Comparison of ENCODE assay signal across 29 cellular contexts in genomic region chr15:63165166-63165859, GRCh38. TPM values are rescaled to one million over a fixed set of nuclear protein-coding genes. Genes with fewer than 3 reads are reported as not detected.
DNase-seq lines count a peak whose midpoint lies in the region; ATAC-seq, FAIRE-seq and TF ChIP-seq lines count a peak whose summit lies in the region.
"Had no signal": no experiment of that assay in that cellular context is flagged by ENCODE, and none has a peak within 500 bp of the region (broad histone marks: within the 10 kb centered on the region; RNA-seq: fewer than 3 reads in every experiment).

No MANE protein-coding gene starts in this region.

- TF ChIP-seq CTCF in AG10803 (conservative IDR thresholded peaks at IDR 0.05; ENCODE audit: low read length) (no peak), K562 (IDR thresholded peaks at IDR 0.05 in 2 of 3, conservative IDR thresholded peaks at IDR 0.05 in 1 of 3; ENCODE audit: insufficient read depth in 2 of 3, low read depth in 1 of 3, low read length in 3 of 3) (no peak)

- POLR2A ChIA-PET in K562 (lab: Yijun Ruan, JAX): interaction anchor here (1.3 to 1.5 kb wide), 3 partner anchors 8 to 14 kb away, joined by 3 to 8 read pairs (median 7); partner anchors contain the start of gene RPS27L

- H3K4me1 Mint-ChIP-seq in stimulated activated naive CD8-positive, alpha-beta T cell treated with anti-CD3 and anti-CD28 coated beads, Interleukin-15, amount 100 ng/mL, for 72 hours: no peaks in the 10 kb centered on the region

- no peak overlapping the region for H3K4me3 Mint-ChIP-seq in stimulated activated naive CD8-positive, alpha-beta T cell treated with anti-CD3 and anti-CD28 coated beads, Interleukin-15, amount 100 ng/mL, for 72 hours
- H3K4me3 Mint-ChIP-seq: B cell; CD8-positive, alpha-beta T cell had no signal

- no peak overlapping the region for H3K4me2 ChIP-seq in K562 (ENCODE audit: insufficient read depth, low read length)
- H3K4me2 ChIP-seq: SK-N-SH had no signal

- no peak overlapping the region for H3K27ac ChIP-seq in K562 (ENCODE audit: extremely low read depth, low read depth, low read length)
- H3K27ac ChIP-seq: C4-2B had no signal

- no peak for TF ChIP-seq EP300 in K562 (IDR thresholded peaks at IDR 0.05; ENCODE audit: low read length)

- H3K27me3 ChIP-seq in K562 (ENCODE audit: control insufficient read depth in 2 of 2, insufficient read depth in 2 of 2, low read length in 2 of 2): no peaks in the 10 kb centered on the region

- H3K36me3 ChIP-seq in K562 (ENCODE audit: control insufficient read depth, insufficient read depth, low read length): no peaks in the 10 kb centered on the region

- H3K9me3 Mint-ChIP-seq in stimulated activated naive CD8-positive, alpha-beta T cell treated with anti-CD3 and anti-CD28 coated beads, Interleukin-15, amount 100 ng/mL, for 72 hours: no peaks in the 10 kb centered on the region
- H3K9me3 Mint-ChIP-seq: CD8-positive, alpha-beta T cell; IgD-negative memory B cell had no signal

- no peak for TF ChIP-seq RAD21 in K562 (CRISPR knock-in tag; conservative IDR thresholded peaks at IDR 0.05 in 1 of 2, IDR thresholded peaks at IDR 0.05 in 1 of 2)

- H3K27ac Mint-ChIP-seq in stimulated activated naive CD8-positive, alpha-beta T cell treated with anti-CD3 and anti-CD28 coated beads, Interleukin-15, amount 100 ng/mL, for 72 hours: peak overlapping the region in 1 of 2 donors; percentile 14
- H3K27ac Mint-ChIP-seq: B cell; CD8-positive, alpha-beta T cell; IgD-negative memory B cell had no signal

- H3K9me3 ChIP-seq in K562 (replicated peaks; ENCODE audit: control insufficient read depth, insufficient read depth, low read depth, low read length): no peaks in the 10 kb centered on the region
- H3K9me3 ChIP-seq: SK-N-SH had no signal

- H3K79me2 ChIP-seq in K562 (ENCODE audit: control insufficient read depth, insufficient read depth, low read length): no peaks in the 10 kb centered on the region

- in situ Hi-C loops in K562 (cut with MboI): no loop called here

- peak; percentile 15 for FAIRE-seq in K562 (lab: Jason Lieb, UNC)
- FAIRE-seq: A204.1, GM12892, GM19239, HTR-8/SVneo, RCC 7860 had no signal

- CTCF ChIA-PET in K562 (lab: Yijun Ruan, JAX; ENCODE audit: low intra/inter-chr PET ratio): interaction anchor here (1.0 kb wide), 1 partner anchor 238 kb away, joined by 3 read pairs; no protein-coding TSS in a partner anchor

- no peak for TF ChIP-seq POLR2A in K562 (conservative IDR thresholded peaks at IDR 0.05)

- H3K27me3 Mint-ChIP-seq in stimulated activated naive CD8-positive, alpha-beta T cell treated with anti-CD3 and anti-CD28 coated beads, Interleukin-15, amount 100 ng/mL, for 72 hours: no peaks in the 10 kb centered on the region
- H3K27me3 Mint-ChIP-seq: B cell, IgD-negative memory B cell had no signal

- DNase-seq in AG10803 (ENCODE audit: low read depth): peak; percentile 42
- peak; percentile 51 for DNase-seq in HCEC 1CT
- no peak for DNase-seq in K562 (ENCODE audit: extremely low read depth in 1 of 4, low spot score in 3 of 4)
- peak; percentile 54 for DNase-seq in iris pigment epithelial cell (ENCODE audit: low read depth)
- DNase-seq in stimulated activated naive CD8-positive, alpha-beta T cell treated with anti-CD3 and anti-CD28 coated beads, Interleukin-15, amount 100 ng/mL, for 72 hours: no peak
- DNase-seq: CD8-positive, alpha-beta T cell; DMS 273 treated with DMSO at 0.1 percent for 48 hours; DMS79; GF-D8; H7; Karpas-422; NCI-H1092; NCI-H1417 treated with DMSO at 0.1 percent for 48 hours; NCI-H187 treated with DMSO at 0.1 percent for 48 hours; NCI-H2107; NCI-H774; SIG-M5; SK-N-SH; SW 1271 had no signal

- H3K9ac ChIP-seq in K562 (ENCODE audit: insufficient read depth in 1 of 2, low read depth in 2 of 2, low read length in 2 of 2): no peak overlapping the region
- H3K9ac ChIP-seq: SK-N-SH had no signal

- H3K4me3 ChIP-seq in AG10803 (ENCODE audit: low read length): no peak overlapping the region
- no peak overlapping the region for H3K4me3 ChIP-seq in K562

- no peaks in the 10 kb centered on the region for H4K20me1 ChIP-seq in K562 (replicated peaks; ENCODE audit: control insufficient read depth, insufficient read depth, low read length)

- WGBS in K562 (ENCODE audit: insufficient coverage, low coverage, missing lambda C conversion rate): 63% methylated on average over 6 of the region's 6 CpGs

- H3K4me1 ChIP-seq in K562 (replicated peaks in 1 of 2; ENCODE audit: control insufficient read depth in 2 of 2, insufficient read depth in 2 of 2, low read length in 2 of 2): no peaks in the 10 kb centered on the region

- H2AFZ ChIP-seq in K562 (ENCODE audit: low read depth, low read length): no peak overlapping the region

- no peaks in the 10 kb centered on the region for H3K9me1 ChIP-seq in K562 (ENCODE audit: control insufficient read depth, insufficient read depth, low read length)

- no peak for ATAC-seq in K562
- no peak for ATAC-seq in GM18498 (IDR thresholded peaks at IDR 0.05; ENCODE audit: unreplicated experiment)
- ATAC-seq in HG03342 (IDR thresholded peaks at IDR 0.05; ENCODE audit: unreplicated experiment): no peak
- no peak for ATAC-seq in stimulated activated naive CD8-positive, alpha-beta T cell treated with anti-CD3 and anti-CD28 coated beads, Interleukin-15, amount 100 ng/mL, for 72 hours
- ATAC-seq: CD8-positive, alpha-beta T cell had no signal

- BruUV-seq in K562 (replicated peaks; lab: Mats Ljungman, UMichigan): no TSS peak

- intact Hi-C loops in K562 (cut with micrococcal nuclease): loop anchor here (10.0 kb wide), 1 partner anchor 239 kb away; no protein-coding TSS in a partner anchor

TF ChIP-seq in K562, 482 proteins besides CTCF, POLR2A, EP300 and RAD21 (continues in another document):
- no peak for TF ChIP-seq ETS2 (tag; IDR thresholded peaks at IDR 0.05; ENCODE audit: borderline replicate concordance, poor library complexity, severe bottlenecking)

RNA-seq across cellular contexts. Expression of gene RPS27L, which starts 8.0 kb away (rescaled TPM):
- 10.6 and 25.3 TPM in 2 replicates for total RNA-seq in K562 (2011; cell fraction: chromatin; rRNA removed; ENCODE audit: low replicate concordance)
- 10.3 and 10.4 TPM in 2 replicates for total RNA-seq in K562 (2011; cell fraction: nucleolus; rRNA removed)
- 17.9 and 22.3 TPM in 2 replicates for total RNA-seq in K562 (2011; cell fraction: nucleoplasm; rRNA removed)
- total RNA-seq in K562 (2014; rRNA removed) (75.1 and 85.7 TPM in 2 replicates), K562 (2014; rRNA removed; fragmentation: Illumina TruSeq; extraction: Trizol) (128 and 148 TPM in 2 replicates), K562 (2015; rRNA removed; fragmentation: Illumina TruSeq; extraction: Trizol) (92.6 and 105 TPM in 2 replicates), K562 (2021) (94.4 and 115 TPM in 2 replicates)
- polyA plus RNA-seq in K562 (2011; rRNA removed) (117 and 155 TPM in 2 replicates), K562 (2014; fragmentation: Illumina TruSeq; extraction: Trizol) (72.2 and 79.3 TPM in 2 replicates), K562 (2014; fragmentation: Nextera tagmentation; extraction: Ambion mirVana) (100 to 1,000 TPM; 328 to 382 TPM), K562 (2014; rRNA removed) (115 and 116 TPM in 2 replicates)
- 29.8 and 61.5 TPM in 2 replicates for polyA plus RNA-seq in K562 (2011; cell fraction: cytosol; rRNA removed)
- polyA plus RNA-seq in K562 (2011; cell fraction: nucleus; rRNA removed): 20.0 and 40.3 TPM in 2 replicates
- polyA plus RNA-seq in K562 (2012): 157 and 166 TPM in 2 replicates
- polyA minus RNA-seq in K562 (2011; rRNA and poly(A)+ RNA removed): 27.4 and 34.5 TPM in 2 replicates
- polyA minus RNA-seq in K562 (2011; cell fraction: cytosol; rRNA and poly(A)+ RNA removed): 15.9 and 18.7 TPM in 2 replicates
- polyA minus RNA-seq in K562 (2011; cell fraction: nucleus; rRNA and poly(A)+ RNA removed): 8.5 and 15.7 TPM in 2 replicates

RNA-seq across cellular contexts. Expression of gene RAB8B, which starts 24.1 kb away (rescaled TPM):
- total RNA-seq in K562 (2011; cell fraction: chromatin; rRNA removed; ENCODE audit: low replicate concordance): 10.7 and 17.8 TPM in 2 replicates
- total RNA-seq in K562 (2011; cell fraction: nucleolus; rRNA removed): 5.3 and 7.3 TPM in 2 replicates
- total RNA-seq in K562 (2011; cell fraction: nucleoplasm; rRNA removed): 10.6 and 18.9 TPM in 2 replicates
- total RNA-seq in K562 (2014; rRNA removed) (23.6 and 24.6 TPM in 2 replicates), K562 (2014; rRNA removed; fragmentation: Illumina TruSeq; extraction: Trizol) (28.9 and 33.9 TPM in 2 replicates), K562 (2015; rRNA removed; fragmentation: Illumina TruSeq; extraction: Trizol) (30.8 and 32.1 TPM in 2 replicates), K562 (2021) (24.2 and 27.3 TPM in 2 replicates)
- polyA plus RNA-seq in K562 (2011; rRNA removed) (13.2 and 21.5 TPM in 2 replicates), K562 (2014; fragmentation: Illumina TruSeq; extraction: Trizol) (20.5 and 30.0 TPM in 2 replicates), K562 (2014; fragmentation: Nextera tagmentation; extraction: Ambion mirVana) (10 to 100 TPM in 1 of 2 experiments, 1 to 10 TPM in 1; 7.8 to 12.1 TPM), K562 (2014; rRNA removed) (17.4 and 17.6 TPM in 2 replicates)
- 4.1 and 7.1 TPM in 2 replicates for polyA plus RNA-seq in K562 (2011; cell fraction: cytosol; rRNA removed)
- polyA plus RNA-seq in K562 (2011; cell fraction: nucleus; rRNA removed): 12.5 and 14.7 TPM in 2 replicates
- polyA plus RNA-seq in K562 (2012): 12.2 and 30.2 TPM in 2 replicates
- polyA minus RNA-seq in K562 (2011; rRNA and poly(A)+ RNA removed): 48.4 and 52.6 TPM in 2 replicates
- polyA minus RNA-seq in K562 (2011; cell fraction: cytosol; rRNA and poly(A)+ RNA removed): 36.9 and 49.1 TPM in 2 replicates
- 6.1 and 10.1 TPM in 2 replicates for polyA minus RNA-seq in K562 (2011; cell fraction: nucleus; rRNA and poly(A)+ RNA removed)

RNA-seq across cellular contexts. Expression of gene LACTB, which starts 43.7 kb away (rescaled TPM):
- 8.1 and 18.4 TPM in 2 replicates for total RNA-seq in K562 (2011; cell fraction: chromatin; rRNA removed; ENCODE audit: low replicate concordance)
- total RNA-seq in K562 (2011; cell fraction: nucleolus; rRNA removed): 3.5 and 6.1 TPM in 2 replicates
- total RNA-seq in K562 (2011; cell fraction: nucleoplasm; rRNA removed): 9.0 and 15.3 TPM in 2 replicates
- total RNA-seq in K562 (2014; rRNA removed) (6.1 and 9.5 TPM in 2 replicates), K562 (2014; rRNA removed; fragmentation: Illumina TruSeq; extraction: Trizol) (14.7 and 19.7 TPM in 2 replicates), K562 (2015; rRNA removed; fragmentation: Illumina TruSeq; extraction: Trizol) (13.1 and 15.5 TPM in 2 replicates), K562 (2021) (7.0 and 8.4 TPM in 2 replicates)
- polyA plus RNA-seq in K562 (2011; rRNA removed) (11.3 and 12.4 TPM in 2 replicates), K562 (2014; fragmentation: Illumina TruSeq; extraction: Trizol) (8.2 and 14.6 TPM in 2 replicates), K562 (2014; fragmentation: Nextera tagmentation; extraction: Ambion mirVana) (1 to 10 TPM; 3.1 to 4.0 TPM), K562 (2014; rRNA removed) (8.3 and 9.8 TPM in 2 replicates)
- 2.3 and 4.6 TPM in 2 replicates for polyA plus RNA-seq in K562 (2011; cell fraction: cytosol; rRNA removed)
- 1.8 and 3.3 TPM in 2 replicates for polyA plus RNA-seq in K562 (2011; cell fraction: nucleus; rRNA removed)
- polyA plus RNA-seq in K562 (2012): 9.4 and 11.0 TPM in 2 replicates
- polyA minus RNA-seq in K562 (2011; rRNA and poly(A)+ RNA removed): 6.5 and 9.1 TPM in 2 replicates
- polyA minus RNA-seq in K562 (2011; cell fraction: cytosol; rRNA and poly(A)+ RNA removed): 1.8 and 2.8 TPM in 2 replicates
- polyA minus RNA-seq in K562 (2011; cell fraction: nucleus; rRNA and poly(A)+ RNA removed): 2.0 and 4.0 TPM in 2 replicates

Comparison
In these comparisons a context has a peak if more than half of its experiments do, and no peak if none do; other contexts are left out.
1. DNase-seq: peak in AG10803 (single experiment), HCEC 1CT (single experiment) and iris pigment epithelial cell (single experiment); none in K562 (0 of 4) and stimulated activated naive CD8-positive, alpha-beta T cell treated with anti-CD3 and anti-CD28 coated beads, Interleukin-15, amount 100 ng/mL, for 72 hours (0 of 2).